Comparison of ENCODE assay signal across 1 cellular context in the genomic region with DNA sequence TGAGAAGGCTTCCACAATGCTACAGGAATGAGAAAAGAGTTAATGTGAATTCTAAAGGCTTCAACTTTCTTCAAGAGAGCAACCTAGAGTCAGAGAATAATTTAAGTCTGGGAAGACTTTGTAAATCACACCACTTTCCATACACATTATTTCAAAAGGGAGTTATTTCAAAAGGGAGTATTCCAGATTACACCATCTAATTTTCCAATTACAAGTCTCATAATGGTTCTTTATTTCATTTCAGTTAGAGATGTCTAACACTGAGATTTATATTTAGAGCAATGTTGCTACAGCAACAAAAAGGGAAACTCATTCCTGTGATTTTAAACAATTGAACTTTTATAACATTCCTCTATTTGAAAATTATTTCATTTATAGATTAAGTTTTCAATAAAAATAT.
TF ChIP-seq lines count a peak whose summit lies in the region.

No MANE protein-coding gene starts in this region.

TF ChIP-seq in H1, 55 proteins besides CTCF, POLR2A, EP300 and RAD21:
- TF ChIP-seq BRCA1 (IDR thresholded peaks at IDR 0.05; ENCODE audit: low read depth, low read length) = no peak
- TF ChIP-seq, protein P1, sequence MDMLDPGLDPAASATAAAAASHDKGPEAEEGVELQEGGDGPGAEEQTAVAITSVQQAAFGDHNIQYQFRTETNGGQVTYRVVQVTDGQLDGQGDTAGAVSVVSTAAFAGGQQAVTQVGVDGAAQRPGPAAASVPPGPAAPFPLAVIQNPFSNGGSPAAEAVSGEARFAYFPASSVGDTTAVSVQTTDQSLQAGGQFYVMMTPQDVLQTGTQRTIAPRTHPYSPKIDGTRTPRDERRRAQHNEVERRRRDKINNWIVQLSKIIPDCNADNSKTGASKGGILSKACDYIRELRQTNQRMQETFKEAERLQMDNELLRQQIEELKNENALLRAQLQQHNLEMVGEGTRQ (IDR thresholded peaks at IDR 0.05; ENCODE audit: low read length) = no peak
- TF ChIP-seq SP2 (IDR thresholded peaks at IDR 0.05; ENCODE audit: low read length) = no peak
- TF ChIP-seq BACH1 (IDR thresholded peaks at IDR 0.05; ENCODE audit: low read length) = no peak
- no peak for TF ChIP-seq RXRA (IDR thresholded peaks at IDR 0.05; ENCODE audit: insufficient read depth, low read depth, low read length)
- no peak for TF ChIP-seq SIRT6 (IDR thresholded peaks at IDR 0.05; ENCODE audit: low read length)
- TF ChIP-seq GTF2F1 (IDR thresholded peaks at IDR 0.05; ENCODE audit: borderline replicate concordance, low read depth, low read length) = no peak
- no peak for TF ChIP-seq EZH2 (IDR thresholded peaks at IDR 0.05; ENCODE audit: low read depth, low read length, severe bottlenecking)
- TF ChIP-seq CEBPB (IDR thresholded peaks at IDR 0.05; ENCODE audit: low read depth, low read length) = no peak
- no peak for TF ChIP-seq CTBP2 (IDR thresholded peaks at IDR 0.05; ENCODE audit: borderline replicate concordance, insufficient read depth, insufficient read length, low read length)
- no peak for TF ChIP-seq SRF (IDR thresholded peaks at IDR 0.05; ENCODE audit: low read depth, low read length)
- no peak for TF ChIP-seq TEAD4 (IDR thresholded peaks at IDR 0.05; ENCODE audit: low read depth, low read length)
- TF ChIP-seq POU5F1 (IDR thresholded peaks at IDR 0.05; ENCODE audit: low read depth, low read length) = no peak
- no peak for TF ChIP-seq HDAC2 (IDR thresholded peaks at IDR 0.05; ENCODE audit: borderline replicate concordance in 1 of 2, low read depth in 2 of 2, low read length in 2 of 2)
- TF ChIP-seq JUND (IDR thresholded peaks at IDR 0.05; ENCODE audit: low read length) = no peak
- no peak for TF ChIP-seq RFX5 (IDR thresholded peaks at IDR 0.05; ENCODE audit: borderline replicate concordance, low read depth, low read length)
